Comparison of ENCODE assay signal across 9 cellular contexts in the genomic region with DNA sequence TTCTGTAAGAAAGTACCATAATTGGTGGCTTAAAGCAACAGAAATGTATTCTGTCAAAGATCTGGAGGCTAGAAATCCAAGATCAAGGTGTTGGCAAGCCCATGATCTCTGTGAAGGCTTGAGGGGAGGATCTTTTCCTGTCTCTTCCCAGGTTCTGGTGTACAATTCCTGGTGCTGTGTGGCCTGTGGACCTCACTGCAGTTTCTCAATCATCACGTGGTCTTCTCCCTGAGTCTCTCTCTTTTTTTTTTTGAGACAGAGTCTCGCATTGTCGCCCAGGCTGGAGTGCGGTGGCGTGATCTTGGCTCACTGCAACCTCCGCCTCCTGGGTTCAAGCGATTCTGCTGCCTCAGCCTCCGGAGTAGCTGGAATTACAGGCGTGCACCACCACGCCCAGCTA. TPM values are rescaled to one million over a fixed set of nuclear protein-coding genes. Genes with fewer than 3 reads are reported as not detected.
"Had no signal": no experiment of that assay in that cellular context is flagged by ENCODE, and none has a peak within 500 bp of the region (broad histone marks: within the 10 kb centered on the region; RNA-seq: fewer than 3 reads in every experiment).

No MANE protein-coding gene starts in this region.

RNA-seq across cellular contexts. Expression of a gene that starts 12.7 kb away (rescaled TPM):
- total RNA-seq: activated CD4-positive, alpha-beta memory T cell treated with anti-CD3 and anti-CD28 coated beads for 36 hours; activated CD4-positive, alpha-beta memory T cell treated with anti-CD3 and anti-CD28 coated beads, Interleukin-2, amount 10 ng/mL, durations not matched to agents 7 days and 5 days; activated CD4-positive, alpha-beta T cell treated with anti-CD3 and anti-CD28 coated beads for 36 hours; activated CD4-positive, alpha-beta T cell treated with anti-CD3 and anti-CD28 coated beads, Interleukin-2, amount 10 ng/mL, durations not matched to agents 7 days and 5 days; activated CD8-positive, alpha-beta memory T cell treated with anti-CD3 and anti-CD28 coated beads for 36 hours; activated CD8-positive, alpha-beta memory T cell treated with anti-CD3 and anti-CD28 coated beads, Interleukin-2, amount 10 ng/mL, durations not matched to agents 7 days and 5 days; activated CD8-positive, alpha-beta T cell treated with anti-CD3 and anti-CD28 coated beads for 36 hours; T-helper 1 cell treated with Interleukin-12 subunit alpha and Interleukin-12 subunit beta and Interleukin-4 antibody, amounts not matched to agents 30 ng/mL and 1 ng/mL, for 36 hours; T-helper 2 cell treated with Interferon-gamma antibody and Interleukin-4, amounts not matched to agents 100 ng/mL and 5 ng/mL, for 36 hours had no signal
